ENCODE assay signal across 8 cellular contexts in the genomic region with DNA sequence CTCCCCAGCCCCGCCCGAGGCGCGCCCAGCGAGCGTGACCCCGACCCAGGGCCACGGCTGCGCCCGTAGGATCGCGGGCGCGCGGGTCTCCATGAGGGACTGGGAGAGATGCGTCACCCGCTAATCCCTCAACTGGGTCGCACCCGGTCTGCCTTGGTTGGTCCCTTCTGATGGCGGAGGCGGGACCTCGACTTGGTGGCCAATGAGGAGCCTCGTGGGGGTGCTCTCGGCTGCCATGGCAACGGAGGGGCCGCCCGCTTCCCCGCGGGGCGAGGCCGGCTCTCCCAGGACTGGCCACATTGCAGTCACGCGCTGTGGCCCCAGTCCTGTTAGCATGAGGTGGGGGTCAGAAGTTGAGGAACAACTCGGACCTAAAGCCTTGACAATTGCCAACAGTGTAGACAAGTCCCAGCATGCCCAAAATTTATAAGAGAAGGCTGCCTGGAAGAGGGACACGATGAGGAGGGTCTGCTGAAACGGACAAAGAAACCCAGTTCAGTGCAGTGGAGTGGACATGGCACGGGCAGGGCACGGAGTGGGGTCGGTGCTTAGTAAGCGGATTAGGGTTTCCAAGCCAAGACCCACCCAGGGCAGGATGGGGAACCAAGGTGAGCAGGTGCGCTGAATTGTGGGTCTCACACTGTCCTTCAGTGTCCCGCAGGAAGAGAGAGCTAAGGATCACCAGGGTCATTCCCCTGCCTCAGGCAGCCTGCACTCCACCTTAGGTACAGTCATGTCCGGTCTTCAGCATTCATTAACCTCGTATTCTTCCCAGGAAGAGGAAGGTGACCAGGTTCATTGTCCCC. TPM values are rescaled to one million over a fixed set of nuclear protein-coding genes. Genes with fewer than 3 reads are reported as not detected.
DNase-seq lines count a peak whose midpoint lies in the region; ATAC-seq and TF ChIP-seq lines count a peak whose summit lies in the region.

No MANE protein-coding gene starts in this region.

- DNase-seq in DMS153 (lab: John Stamatoyannopoulos, UW) = peak; percentile 93
- peak; percentile 97 for DNase-seq in IMR-90
- peak; percentile 95 to 98 for DNase-seq in PC-9
- peak; percentile 65 to 86 for DNase-seq in activated T-helper 1 cell treated with anti-CD3 and anti-CD28 coated beads, Interleukin-2, amount 50 U/mL, for 16 hours (ENCODE audit: low read depth in 1 of 2, low spot score in 1 of 2)
- peak; percentile 99 for DNase-seq in fibroblast of mammary gland (ENCODE audit: low read depth)
- DNase-seq in natural killer cell = peak; percentile 88
- peak; percentile 94 for DNase-seq in stimulated activated naive CD4-positive, alpha-beta T cell treated with Interleukin-2 at 50 U/mL for 16 hours (lab: John Stamatoyannopoulos, UW)

- no peaks in the 10 kb centered on the region for H3K36me3 ChIP-seq in IMR-90 (ENCODE audit: control insufficient read depth, insufficient read depth, low read length)
- no peaks in the 10 kb centered on the region for H3K36me3 ChIP-seq in PC-9 (ENCODE audit: low read depth)

- H2BK120ac ChIP-seq in IMR-90 (ENCODE audit: low read depth, low read length) = peak overlapping the region; percentile 96

- peak overlapping the region; percentile 97 for H3K4ac ChIP-seq in IMR-90 (ENCODE audit: low read depth, low read length)

- peak overlapping the region; percentile 75 for H3K18ac ChIP-seq in IMR-90 (ENCODE audit: low read depth, low read length)

- peak overlapping the region; percentile 92 for H2AFZ ChIP-seq in IMR-90 (replicated peaks; ENCODE audit: low read length, poor library complexity)
- H2AFZ ChIP-seq in PC-9 = peak overlapping the region; percentile 34; the same call in 1 of the 2 replicates

- H3K9me2 ChIP-seq in PC-9 (ENCODE audit: insufficient read depth) = no peaks in the 10 kb centered on the region

- peaks cover 16% of the 10 kb centered on the region for H3K9me1 ChIP-seq in IMR-90 (ENCODE audit: insufficient read depth, low read length)

- H2BK15ac ChIP-seq in IMR-90 (ENCODE audit: low read depth, low read length) = peak overlapping the region; percentile 100

- CTCF ChIA-PET in IMR-90 (lab: Yijun Ruan, JAX) = interaction anchor here (1.8 kb wide), 1 partner anchor 23 kb away, joined by 5 read pairs; no protein-coding TSS in a partner anchor
- CTCF ChIA-PET in PC-9 (lab: Charles Lee) = interaction anchor here (0.6 to 0.9 kb wide), 2 partner anchors 21 to 34 kb away, joined by 3 to 7 read pairs; no protein-coding TSS in a partner anchor

- H3K36me3 Mint-ChIP-seq in natural killer cell = no peaks in the 10 kb centered on the region

- peak overlapping the region; percentile 96 for H4K91ac ChIP-seq in IMR-90 (ENCODE audit: insufficient read depth, low read depth, low read length)

- H3K9ac ChIP-seq in IMR-90 (ENCODE audit: low read depth, low read length) = peak overlapping the region; percentile 71

- peaks cover 0 to 10% of the 10 kb centered on the region in 2 experiments; a peak in 2 of 4 replicates for H3K79me1 ChIP-seq in IMR-90 (ENCODE audit: low read depth in 1 of 2, low read length in 2 of 2)

- peaks cover 35 to 59% of the 10 kb centered on the region in 2 donors for H3K4me1 Mint-ChIP-seq in natural killer cell

- peak overlapping the region; percentile 91 for H3K23ac ChIP-seq in IMR-90 (ENCODE audit: low read depth, low read length)

- no peak for TF ChIP-seq CTCF in IMR-90 (conservative IDR thresholded peaks at IDR 0.05; ENCODE audit: low read depth, low read length)
- no peak for TF ChIP-seq CTCF in PC-9 (conservative IDR thresholded peaks at IDR 0.05)
- no peak for TF ChIP-seq CTCF in fibroblast of mammary gland (conservative IDR thresholded peaks at IDR 0.05; ENCODE audit: control insufficient read depth, insufficient read depth, low read depth, low read length)
- no peak for TF ChIP-seq CTCF in natural killer cell (IDR thresholded peaks at IDR 0.05)

- no peaks in the 10 kb centered on the region for H3K27me3 Mint-ChIP-seq in natural killer cell (ENCODE audit: low read depth in 2 of 2)

- BruUV-seq in IMR-90 (replicated peaks; lab: Mats Ljungman, UMichigan) = no TSS peak
- BruUV-seq in PC-9 (replicated peaks; lab: Mats Ljungman, UMichigan) = no TSS peak

- H3K27ac ChIP-seq in IMR-90 (ENCODE audit: insufficient read depth, low read length) = peak overlapping the region; percentile 85
- peak overlapping the region; percentile 89 for H3K27ac ChIP-seq in PC-9

- H2BK5ac ChIP-seq in IMR-90 (ENCODE audit: low read depth, low read length, poor library complexity, severe bottlenecking) = peak overlapping the region; percentile 85

- peak overlapping the region; percentile 80 for H3K4me2 ChIP-seq in IMR-90 (ENCODE audit: low read depth, low read length)
- H3K4me2 ChIP-seq in PC-9 = peak overlapping the region; percentile 91

- peak overlapping the region; percentile 100 for H2AK5ac ChIP-seq in IMR-90 (ENCODE audit: low read depth, low read length)

- peak overlapping the region; percentile 93 for H2BK20ac ChIP-seq in IMR-90 (ENCODE audit: low read depth, low read length)

- dilution Hi-C loops in IMR-90 (cut with HindIII; ENCODE audit: low sequenced_read_pairs, unreplicated experiment) = no loop called here

- H4K8ac ChIP-seq in IMR-90 (ENCODE audit: low read depth in 2 of 2, low read length in 2 of 2) = peak overlapping the region; percentile 96 to 100

- POLR2A ChIA-PET in IMR-90 (lab: Charles Lee; ENCODE audit: unreplicated experiment) = interaction anchor here (1.0 kb wide), 1 partner anchor 20 kb away, joined by 3 read pairs; no protein-coding TSS in a partner anchor
- POLR2A ChIA-PET in PC-9 (lab: Charles Lee; ENCODE audit: unreplicated experiment) = interaction anchor here (0.6 to 1.1 kb wide), 4 partner anchors 25 to 1782 kb away, joined by 5 to 7 read pairs (median 5); partner anchors contain the start of gene DDIT4

- no peak for TF ChIP-seq RAD21 in IMR-90 (IDR thresholded peaks at IDR 0.05; ENCODE audit: low read length)

- H3K79me2 ChIP-seq in PC-9 (ENCODE audit: low read depth) = peaks cover 12% of the 10 kb centered on the region; the same call in 1 of the 2 replicates

- H3K4me1 ChIP-seq in IMR-90 (ENCODE audit: control insufficient read depth, insufficient read depth, low read length) (peaks cover 10% of the 10 kb centered on the region), PC-9 (replicated peaks; ENCODE audit: insufficient read depth) (peaks cover 42% of the 10 kb centered on the region)

- H2AK9ac ChIP-seq in IMR-90 (replicated peaks; ENCODE audit: low read depth, low read length, poor library complexity) = peak overlapping the region; percentile 96

- H3K9me3 ChIP-seq in IMR-90 (ENCODE audit: control insufficient read depth, insufficient read depth, low read length) = no peaks in the 10 kb centered on the region
- H3K9me3 ChIP-seq in PC-9 (ENCODE audit: insufficient read depth, low read depth) = no peaks in the 10 kb centered on the region

- H3K27me3 ChIP-seq in IMR-90 (ENCODE audit: control insufficient read depth, insufficient read depth, low read length) (no peaks in the 10 kb centered on the region), PC-9 (ENCODE audit: insufficient read depth, low read depth) (no peaks in the 10 kb centered on the region)

- peaks cover 51% of the 10 kb centered on the region for H3F3A ChIP-seq in PC-9 (ENCODE audit: insufficient read depth, low read depth)

- WGBS in IMR-90 (ENCODE audit: extremely low coverage in 2 of 2, insufficient read length in 1 of 2), 2 experiments = 24% methylated on average over 20 of the region's 44 CpGs; no CpG with 5 or more reads in 1 of the 2 experiments

- peak overlapping the region; percentile 48 for H3K4me3 ChIP-seq in IMR-90 (ENCODE audit: insufficient read depth, low read depth, low read length)
- H3K4me3 ChIP-seq in PC-9 = peak overlapping the region; percentile 66
- H3K4me3 ChIP-seq in fibroblast of mammary gland (ENCODE audit: control insufficient read depth, low read depth, low read length) = peak overlapping the region; percentile 50

- in situ Hi-C loops in IMR-90 (cut with MboI; ENCODE audit: low sequenced_read_pairs) = no loop called here

- no peaks in the 10 kb centered on the region for H3K9me3 Mint-ChIP-seq in natural killer cell

- peak overlapping the region; percentile 88 for H4K5ac ChIP-seq in IMR-90 (ENCODE audit: low read depth, low read length)

- no peaks in the 10 kb centered on the region for H4K20me1 ChIP-seq in IMR-90 (ENCODE audit: insufficient read depth, low read length)
- no peaks in the 10 kb centered on the region for H4K20me1 ChIP-seq in PC-9 (ENCODE audit: insufficient read depth)

- ATAC-seq in GM21528 (IDR thresholded peaks at IDR 0.05; ENCODE audit: low FRiP score, unreplicated experiment) = peak; percentile 64
- ATAC-seq in IMR-90 (ENCODE audit: low read depth) = peak; percentile 99
- peak; percentile 74 to 85 (median 74) for ATAC-seq in natural killer cell

- H3K56ac ChIP-seq in IMR-90 (ENCODE audit: extremely low read depth, insufficient read depth, low read length) = peak overlapping the region; percentile 66

- peak overlapping the region; percentile 89 for H3K4me3 Mint-ChIP-seq in natural killer cell

- TF ChIP-seq POLR2A in IMR-90 (IDR thresholded peaks at IDR 0.05; ENCODE audit: low read depth, low read length) = peak; percentile 75; the same call in 1 of the 2 replicates

- H3K27ac Mint-ChIP-seq in natural killer cell = peak overlapping the region; percentile 97 to 99

- peak overlapping the region; percentile 96 for H3K14ac ChIP-seq in IMR-90 (replicated peaks; ENCODE audit: low read depth, low read length)

- intact Hi-C loops in IMR-90 (cut with micrococcal nuclease) (loop anchor here (1.0 kb wide), 1 partner anchor 22 kb away; no protein-coding TSS in a partner anchor), PC-9 (cut with micrococcal nuclease; ENCODE audit: unreplicated experiment) (loop anchor here (1.0 kb wide), 1 partner anchor 12 kb away; no protein-coding TSS in a partner anchor), natural killer cell (cut with micrococcal nuclease) (loop anchor here (1.0 to 2.0 kb wide), 6 partner anchors 22 to 49 kb away; no protein-coding TSS in a partner anchor)

RNA-seq across cellular contexts. Expression of gene DDIT4, which starts 24.4 kb away (rescaled TPM):
- 108 and 110 TPM in 2 replicates for total RNA-seq in IMR-90 (2012; rRNA removed)
- 31.0 and 59.6 TPM in 2 replicates for polyA plus RNA-seq in IMR-90 (2012; rRNA removed)
- polyA plus RNA-seq in IMR-90 (2012; cell fraction: cytosol; rRNA removed) = 38.8 and 80.6 TPM in 2 replicates
- polyA plus RNA-seq in IMR-90 (2012; cell fraction: nucleus; rRNA removed; ENCODE audit: low replicate concordance) = 80.3 and 93.3 TPM in 2 replicates
- 178 and 212 TPM in 2 replicates for total RNA-seq in PC-9 (2021)
- 100 to 1,000 TPM; 174 to 232 (median 200) TPM for total RNA-seq in natural killer cell

RNA-seq across cellular contexts. Expression of gene DNAJB12, which starts 56.5 kb away (rescaled TPM):
- 18.3 and 19.2 TPM in 2 replicates for total RNA-seq in IMR-90 (2012; rRNA removed)
- polyA plus RNA-seq in IMR-90 (2012; rRNA removed) = 23.1 and 24.0 TPM in 2 replicates
- 18.5 and 22.8 TPM in 2 replicates for polyA plus RNA-seq in IMR-90 (2012; cell fraction: cytosol; rRNA removed)
- polyA plus RNA-seq in IMR-90 (2012; cell fraction: nucleus; rRNA removed; ENCODE audit: low replicate concordance) = 28.0 and 41.8 TPM in 2 replicates
- 37.0 and 46.9 TPM in 2 replicates for total RNA-seq in PC-9 (2021)
- 10 to 100 TPM; 47.3 to 54.2 (median 48.7) TPM for total RNA-seq in natural killer cell

Comparison
In these comparisons a context has a peak if more than half of its experiments do, and no peak if none do; other contexts are left out.
1. Peak in every context shown above with its lines: DNase-seq, ATAC-seq, H3K4me3 ChIP-seq and H3K27ac ChIP-seq.